Comparison of ENCODE assay signal across 1 cellular context in the genomic region with DNA sequence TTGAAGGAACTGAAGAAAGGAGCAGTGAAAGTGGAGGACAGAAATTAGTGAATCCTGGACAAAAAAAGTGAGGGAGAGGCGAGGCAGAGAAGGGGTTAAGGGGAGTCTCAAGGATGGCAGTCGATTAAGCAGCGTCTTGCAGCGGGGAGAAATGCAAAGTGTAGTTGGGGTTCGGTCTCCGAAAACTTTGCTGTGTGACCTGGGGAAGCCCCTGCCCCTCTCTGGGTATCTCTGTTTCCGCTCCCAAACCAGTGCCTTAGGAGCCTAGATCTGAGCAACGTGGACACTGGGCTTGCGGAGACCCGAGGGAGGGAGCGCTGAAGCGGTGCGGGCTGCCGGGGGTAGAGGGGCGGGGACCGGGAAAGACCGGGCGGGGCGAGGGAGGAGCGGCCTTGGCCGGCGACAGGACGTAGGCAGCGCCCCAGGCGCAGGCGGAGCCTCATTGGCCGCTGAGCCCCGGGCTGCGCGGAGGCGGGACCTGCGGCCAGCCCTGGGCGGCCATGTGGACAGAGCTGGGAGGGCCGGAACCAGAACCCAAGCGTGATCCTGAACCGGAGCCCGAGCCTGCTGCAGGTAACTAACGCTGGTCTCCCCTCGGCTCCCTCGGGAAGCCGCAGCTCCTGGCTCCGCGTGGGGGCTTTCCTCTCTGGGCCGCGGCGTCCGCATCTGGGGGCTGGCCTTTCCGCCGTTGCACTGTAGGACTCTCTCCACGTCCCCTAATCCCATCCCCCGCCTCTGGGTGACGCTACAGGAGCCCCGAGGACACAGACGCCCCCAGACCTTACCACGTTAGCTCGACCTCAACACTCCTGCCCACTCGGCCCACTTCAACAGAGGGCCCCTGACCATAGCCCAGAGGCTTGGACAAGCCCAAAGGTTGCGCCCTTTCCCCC.
A peak's percentile ranks its signal among the peaks of the same experiment; 100 is the strongest.
TF ChIP-seq lines count a peak whose summit lies in the region.

A gene (plus strand): TSS at position 468 of the 893 bp plus-strand sequence. CDS start 3,047 bp downstream, outside the sequence.

TF ChIP-seq in HepG2, 621 proteins besides CTCF, POLR2A, EP300 and RAD21 (continued from another document and continues in another):
- TF ChIP-seq NCOA5 (CRISPR knock-in tag; IDR thresholded peaks at IDR 0.05) (no peak), SIN3A (IDR thresholded peaks at IDR 0.05; ENCODE audit: borderline replicate concordance, low read depth, low read length) (0 out of 2 replicates have a peak, but pooled peaks have one; percentile 81), SRY (CRISPR knock-in tag; IDR thresholded peaks at IDR 0.05) (peak; percentile 86), TEAD2 (CRISPR knock-in tag; IDR thresholded peaks at IDR 0.05) (no peak), RFX5 (IDR thresholded peaks at IDR 0.05; ENCODE audit: low read depth, low read length) (0 out of 2 replicates have a peak, but pooled peaks have one; percentile 31), ZNF564 (CRISPR knock-in tag; IDR thresholded peaks at IDR 0.05) (0 out of 2 replicates have a peak, but pooled peaks have one; percentile 17), HOXA3 (CRISPR knock-in tag; IDR thresholded peaks at IDR 0.05) (peak; percentile 93), YEATS2 (CRISPR knock-in tag; IDR thresholded peaks at IDR 0.05; ENCODE audit: borderline replicate concordance) (no peak), PHB2 (IDR thresholded peaks at IDR 0.05; ENCODE audit: partially characterized antibody) (no peak), ZNF292 (CRISPR knock-in tag; IDR thresholded peaks at IDR 0.05; ENCODE audit: borderline replicate concordance, low read depth) (peak; percentile 35; the same call in 1 of the 2 replicates), DR1 (CRISPR knock-in tag; IDR thresholded peaks at IDR 0.05) (peak; percentile 74; the same call in 1 of the 2 replicates), ZNF776 (CRISPR knock-in tag; IDR thresholded peaks at IDR 0.05) (peak; percentile 54; the same call in 1 of the 2 replicates), RBFOX2 (IDR thresholded peaks at IDR 0.05; ENCODE audit: low read depth, low read length) (peak; percentile 96), GTF3A (CRISPR knock-in tag; conservative IDR thresholded peaks at IDR 0.05) (no peak), ZNF160 (CRISPR knock-in tag; IDR thresholded peaks at IDR 0.05) (peak; percentile 29; the same call in 1 of the 2 replicates), PAWR (CRISPR knock-in tag; IDR thresholded peaks at IDR 0.05; ENCODE audit: borderline replicate concordance) (no peak), ZSCAN21 (CRISPR knock-in tag; IDR thresholded peaks at IDR 0.05; ENCODE audit: borderline replicate concordance) (peak; percentile 43; the same call in 1 of the 2 replicates), XRCC5 (optimal IDR thresholded peaks at IDR 0.05; ENCODE audit: low read length) (peak; percentile 55), ZNF354B (CRISPR knock-in tag; IDR thresholded peaks at IDR 0.05) (no peak), CBX1 (IDR thresholded peaks at IDR 0.05; ENCODE audit: low read depth) (no peak), SKI (IDR thresholded peaks at IDR 0.05; ENCODE audit: partially characterized antibody) (peak; percentile 25), FOXM1 (CRISPR knock-in tag; IDR thresholded peaks at IDR 0.05) (no peak), MATR3 (CRISPR knock-in tag; IDR thresholded peaks at IDR 0.05) (no peak), ZNF446 (CRISPR knock-in tag; IDR thresholded peaks at IDR 0.05) (peak; percentile 54; the same call in 1 of the 2 replicates), JUN (CRISPR knock-in tag; IDR thresholded peaks at IDR 0.05) (no peak), ERF (CRISPR knock-in tag; IDR thresholded peaks at IDR 0.05) (peak; percentile 90), ZNF383 (CRISPR knock-in tag; IDR thresholded peaks at IDR 0.05; ENCODE audit: borderline replicate concordance) (peak; percentile 48; the same call in 1 of the 2 replicates), ZKSCAN5 (CRISPR knock-in tag; IDR thresholded peaks at IDR 0.05) (no peak), ZNF616 (CRISPR knock-in tag; IDR thresholded peaks at IDR 0.05; ENCODE audit: low read depth) (peak; percentile 30; the same call in 1 of the 2 replicates), KLF15 (CRISPR knock-in tag; IDR thresholded peaks at IDR 0.05; ENCODE audit: borderline replicate concordance) (0 out of 2 replicates have a peak, but pooled peaks have one; percentile 73)
- TF ChIP-seq, protein P1, sequence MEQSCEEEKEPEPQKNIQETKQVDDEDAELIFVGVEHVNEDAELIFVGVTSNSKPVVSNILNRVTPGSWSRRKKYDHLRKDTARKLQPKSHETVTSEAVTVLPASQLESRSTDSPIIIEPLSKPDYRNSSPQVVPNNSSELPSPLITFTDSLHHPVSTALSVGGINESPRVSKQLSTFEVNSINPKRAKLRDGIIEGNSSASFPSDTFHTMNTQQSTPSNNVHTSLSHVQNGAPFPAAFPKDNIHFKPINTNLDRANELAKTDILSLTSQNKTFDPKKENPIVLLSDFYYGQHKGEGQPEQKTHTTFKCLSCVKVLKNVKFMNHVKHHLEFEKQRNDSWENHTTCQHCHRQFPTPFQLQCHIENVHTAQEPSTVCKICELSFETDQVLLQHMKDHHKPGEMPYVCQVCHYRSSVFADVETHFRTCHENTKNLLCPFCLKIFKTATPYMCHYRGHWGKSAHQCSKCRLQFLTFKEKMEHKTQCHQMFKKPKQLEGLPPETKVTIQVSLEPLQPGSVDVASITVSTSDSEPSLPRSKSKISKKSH (CRISPR knock-in tag; IDR thresholded peaks at IDR 0.05; ENCODE audit: borderline replicate concordance) = peak; percentile 80; the same call in 1 of the 2 replicates
- TF ChIP-seq, protein P2, sequence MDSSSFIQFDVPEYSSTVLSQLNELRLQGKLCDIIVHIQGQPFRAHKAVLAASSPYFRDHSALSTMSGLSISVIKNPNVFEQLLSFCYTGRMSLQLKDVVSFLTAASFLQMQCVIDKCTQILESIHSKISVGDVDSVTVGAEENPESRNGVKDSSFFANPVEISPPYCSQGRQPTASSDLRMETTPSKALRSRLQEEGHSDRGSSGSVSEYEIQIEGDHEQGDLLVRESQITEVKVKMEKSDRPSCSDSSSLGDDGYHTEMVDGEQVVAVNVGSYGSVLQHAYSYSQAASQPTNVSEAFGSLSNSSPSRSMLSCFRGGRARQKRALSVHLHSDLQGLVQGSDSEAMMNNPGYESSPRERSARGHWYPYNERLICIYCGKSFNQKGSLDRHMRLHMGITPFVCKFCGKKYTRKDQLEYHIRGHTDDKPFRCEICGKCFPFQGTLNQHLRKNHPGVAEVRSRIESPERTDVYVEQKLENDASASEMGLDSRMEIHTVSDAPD (CRISPR knock-in tag; IDR thresholded peaks at IDR 0.05) = no peak
- TF ChIP-seq, protein P3, sequence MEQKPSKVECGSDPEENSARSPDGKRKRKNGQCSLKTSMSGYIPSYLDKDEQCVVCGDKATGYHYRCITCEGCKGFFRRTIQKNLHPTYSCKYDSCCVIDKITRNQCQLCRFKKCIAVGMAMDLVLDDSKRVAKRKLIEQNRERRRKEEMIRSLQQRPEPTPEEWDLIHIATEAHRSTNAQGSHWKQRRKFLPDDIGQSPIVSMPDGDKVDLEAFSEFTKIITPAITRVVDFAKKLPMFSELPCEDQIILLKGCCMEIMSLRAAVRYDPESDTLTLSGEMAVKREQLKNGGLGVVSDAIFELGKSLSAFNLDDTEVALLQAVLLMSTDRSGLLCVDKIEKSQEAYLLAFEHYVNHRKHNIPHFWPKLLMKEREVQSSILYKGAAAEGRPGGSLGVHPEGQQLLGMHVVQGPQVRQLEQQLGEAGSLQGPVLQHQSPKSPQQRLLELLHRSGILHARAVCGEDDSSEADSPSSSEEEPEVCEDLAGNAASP (CRISPR knock-in tag; IDR thresholded peaks at IDR 0.05; ENCODE audit: borderline replicate concordance) = no peak
- TF ChIP-seq, protein P4, sequence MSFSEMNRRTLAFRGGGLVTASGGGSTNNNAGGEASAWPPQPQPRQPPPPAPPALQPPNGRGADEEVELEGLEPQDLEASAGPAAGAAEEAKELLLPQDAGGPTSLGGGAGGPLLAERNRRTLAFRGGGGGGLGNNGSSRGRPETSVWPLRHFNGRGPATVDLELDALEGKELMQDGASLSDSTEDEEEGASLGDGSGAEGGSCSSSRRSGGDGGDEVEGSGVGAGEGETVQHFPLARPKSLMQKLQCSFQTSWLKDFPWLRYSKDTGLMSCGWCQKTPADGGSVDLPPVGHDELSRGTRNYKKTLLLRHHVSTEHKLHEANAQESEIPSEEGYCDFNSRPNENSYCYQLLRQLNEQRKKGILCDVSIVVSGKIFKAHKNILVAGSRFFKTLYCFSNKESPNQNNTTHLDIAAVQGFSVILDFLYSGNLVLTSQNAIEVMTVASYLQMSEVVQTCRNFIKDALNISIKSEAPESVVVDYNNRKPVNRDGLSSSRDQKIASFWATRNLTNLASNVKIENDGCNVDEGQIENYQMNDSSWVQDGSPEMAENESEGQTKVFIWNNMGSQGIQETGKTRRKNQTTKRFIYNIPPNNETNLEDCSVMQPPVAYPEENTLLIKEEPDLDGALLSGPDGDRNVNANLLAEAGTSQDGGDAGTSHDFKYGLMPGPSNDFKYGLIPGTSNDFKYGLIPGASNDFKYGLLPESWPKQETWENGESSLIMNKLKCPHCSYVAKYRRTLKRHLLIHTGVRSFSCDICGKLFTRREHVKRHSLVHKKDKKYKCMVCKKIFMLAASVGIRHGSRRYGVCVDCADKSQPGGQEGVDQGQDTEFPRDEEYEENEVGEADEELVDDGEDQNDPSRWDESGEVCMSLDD (CRISPR knock-in tag; IDR thresholded peaks at IDR 0.05; ENCODE audit: borderline replicate concordance) = peak; percentile 59; the same call in 1 of the 2 replicates
- TF ChIP-seq, protein P5, sequence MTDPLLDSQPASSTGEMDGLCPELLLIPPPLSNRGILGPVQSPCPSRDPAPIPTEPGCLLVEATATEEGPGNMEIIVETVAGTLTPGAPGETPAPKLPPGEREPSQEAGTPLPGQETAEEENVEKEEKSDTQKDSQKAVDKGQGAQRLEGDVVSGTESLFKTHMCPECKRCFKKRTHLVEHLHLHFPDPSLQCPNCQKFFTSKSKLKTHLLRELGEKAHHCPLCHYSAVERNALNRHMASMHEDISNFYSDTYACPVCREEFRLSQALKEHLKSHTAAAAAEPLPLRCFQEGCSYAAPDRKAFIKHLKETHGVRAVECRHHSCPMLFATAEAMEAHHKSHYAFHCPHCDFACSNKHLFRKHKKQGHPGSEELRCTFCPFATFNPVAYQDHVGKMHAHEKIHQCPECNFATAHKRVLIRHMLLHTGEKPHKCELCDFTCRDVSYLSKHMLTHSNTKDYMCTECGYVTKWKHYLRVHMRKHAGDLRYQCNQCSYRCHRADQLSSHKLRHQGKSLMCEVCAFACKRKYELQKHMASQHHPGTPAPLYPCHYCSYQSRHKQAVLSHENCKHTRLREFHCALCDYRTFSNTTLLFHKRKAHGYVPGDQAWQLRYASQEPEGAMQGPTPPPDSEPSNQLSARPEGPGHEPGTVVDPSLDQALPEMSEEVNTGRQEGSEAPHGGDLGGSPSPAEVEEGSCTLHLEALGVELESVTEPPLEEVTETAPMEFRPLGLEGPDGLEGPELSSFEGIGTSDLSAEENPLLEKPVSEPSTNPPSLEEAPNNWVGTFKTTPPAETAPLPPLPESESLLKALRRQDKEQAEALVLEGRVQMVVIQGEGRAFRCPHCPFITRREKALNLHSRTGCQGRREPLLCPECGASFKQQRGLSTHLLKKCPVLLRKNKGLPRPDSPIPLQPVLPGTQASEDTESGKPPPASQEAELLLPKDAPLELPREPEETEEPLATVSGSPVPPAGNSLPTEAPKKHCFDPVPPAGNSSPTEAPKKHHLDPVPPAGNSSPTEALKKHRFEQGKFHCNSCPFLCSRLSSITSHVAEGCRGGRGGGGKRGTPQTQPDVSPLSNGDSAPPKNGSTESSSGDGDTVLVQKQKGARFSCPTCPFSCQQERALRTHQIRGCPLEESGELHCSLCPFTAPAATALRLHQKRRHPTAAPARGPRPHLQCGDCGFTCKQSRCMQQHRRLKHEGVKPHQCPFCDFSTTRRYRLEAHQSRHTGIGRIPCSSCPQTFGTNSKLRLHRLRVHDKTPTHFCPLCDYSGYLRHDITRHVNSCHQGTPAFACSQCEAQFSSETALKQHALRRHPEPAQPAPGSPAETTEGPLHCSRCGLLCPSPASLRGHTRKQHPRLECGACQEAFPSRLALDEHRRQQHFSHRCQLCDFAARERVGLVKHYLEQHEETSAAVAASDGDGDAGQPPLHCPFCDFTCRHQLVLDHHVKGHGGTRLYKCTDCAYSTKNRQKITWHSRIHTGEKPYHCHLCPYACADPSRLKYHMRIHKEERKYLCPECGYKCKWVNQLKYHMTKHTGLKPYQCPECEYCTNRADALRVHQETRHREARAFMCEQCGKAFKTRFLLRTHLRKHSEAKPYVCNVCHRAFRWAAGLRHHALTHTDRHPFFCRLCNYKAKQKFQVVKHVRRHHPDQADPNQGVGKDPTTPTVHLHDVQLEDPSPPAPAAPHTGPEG (CRISPR knock-in tag; IDR thresholded peaks at IDR 0.05) = peak; percentile 73
- TF ChIP-seq, protein P6, sequence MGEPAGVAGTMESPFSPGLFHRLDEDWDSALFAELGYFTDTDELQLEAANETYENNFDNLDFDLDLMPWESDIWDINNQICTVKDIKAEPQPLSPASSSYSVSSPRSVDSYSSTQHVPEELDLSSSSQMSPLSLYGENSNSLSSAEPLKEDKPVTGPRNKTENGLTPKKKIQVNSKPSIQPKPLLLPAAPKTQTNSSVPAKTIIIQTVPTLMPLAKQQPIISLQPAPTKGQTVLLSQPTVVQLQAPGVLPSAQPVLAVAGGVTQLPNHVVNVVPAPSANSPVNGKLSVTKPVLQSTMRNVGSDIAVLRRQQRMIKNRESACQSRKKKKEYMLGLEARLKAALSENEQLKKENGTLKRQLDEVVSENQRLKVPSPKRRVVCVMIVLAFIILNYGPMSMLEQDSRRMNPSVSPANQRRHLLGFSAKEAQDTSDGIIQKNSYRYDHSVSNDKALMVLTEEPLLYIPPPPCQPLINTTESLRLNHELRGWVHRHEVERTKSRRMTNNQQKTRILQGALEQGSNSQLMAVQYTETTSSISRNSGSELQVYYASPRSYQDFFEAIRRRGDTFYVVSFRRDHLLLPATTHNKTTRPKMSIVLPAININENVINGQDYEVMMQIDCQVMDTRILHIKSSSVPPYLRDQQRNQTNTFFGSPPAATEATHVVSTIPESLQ (CRISPR knock-in tag; conservative IDR thresholded peaks at IDR 0.05) = no peak
- TF ChIP-seq, protein P7, sequence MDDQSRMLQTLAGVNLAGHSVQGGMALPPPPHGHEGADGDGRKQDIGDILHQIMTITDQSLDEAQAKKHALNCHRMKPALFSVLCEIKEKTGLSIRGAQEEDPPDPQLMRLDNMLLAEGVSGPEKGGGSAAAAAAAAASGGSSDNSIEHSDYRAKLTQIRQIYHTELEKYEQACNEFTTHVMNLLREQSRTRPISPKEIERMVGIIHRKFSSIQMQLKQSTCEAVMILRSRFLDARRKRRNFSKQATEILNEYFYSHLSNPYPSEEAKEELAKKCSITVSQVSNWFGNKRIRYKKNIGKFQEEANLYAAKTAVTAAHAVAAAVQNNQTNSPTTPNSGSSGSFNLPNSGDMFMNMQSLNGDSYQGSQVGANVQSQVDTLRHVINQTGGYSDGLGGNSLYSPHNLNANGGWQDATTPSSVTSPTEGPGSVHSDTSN (CRISPR knock-in tag; IDR thresholded peaks at IDR 0.05; ENCODE audit: borderline replicate concordance) = peak; percentile 78; the same call in 1 of the 2 replicates
- TF ChIP-seq, protein P8, sequence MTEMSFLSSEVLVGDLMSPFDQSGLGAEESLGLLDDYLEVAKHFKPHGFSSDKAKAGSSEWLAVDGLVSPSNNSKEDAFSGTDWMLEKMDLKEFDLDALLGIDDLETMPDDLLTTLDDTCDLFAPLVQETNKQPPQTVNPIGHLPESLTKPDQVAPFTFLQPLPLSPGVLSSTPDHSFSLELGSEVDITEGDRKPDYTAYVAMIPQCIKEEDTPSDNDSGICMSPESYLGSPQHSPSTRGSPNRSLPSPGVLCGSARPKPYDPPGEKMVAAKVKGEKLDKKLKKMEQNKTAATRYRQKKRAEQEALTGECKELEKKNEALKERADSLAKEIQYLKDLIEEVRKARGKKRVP (CRISPR knock-in tag; IDR thresholded peaks at IDR 0.05) = no peak
